Comparison of ENCODE assay signal across 24 cellular contexts in the genomic region with DNA sequence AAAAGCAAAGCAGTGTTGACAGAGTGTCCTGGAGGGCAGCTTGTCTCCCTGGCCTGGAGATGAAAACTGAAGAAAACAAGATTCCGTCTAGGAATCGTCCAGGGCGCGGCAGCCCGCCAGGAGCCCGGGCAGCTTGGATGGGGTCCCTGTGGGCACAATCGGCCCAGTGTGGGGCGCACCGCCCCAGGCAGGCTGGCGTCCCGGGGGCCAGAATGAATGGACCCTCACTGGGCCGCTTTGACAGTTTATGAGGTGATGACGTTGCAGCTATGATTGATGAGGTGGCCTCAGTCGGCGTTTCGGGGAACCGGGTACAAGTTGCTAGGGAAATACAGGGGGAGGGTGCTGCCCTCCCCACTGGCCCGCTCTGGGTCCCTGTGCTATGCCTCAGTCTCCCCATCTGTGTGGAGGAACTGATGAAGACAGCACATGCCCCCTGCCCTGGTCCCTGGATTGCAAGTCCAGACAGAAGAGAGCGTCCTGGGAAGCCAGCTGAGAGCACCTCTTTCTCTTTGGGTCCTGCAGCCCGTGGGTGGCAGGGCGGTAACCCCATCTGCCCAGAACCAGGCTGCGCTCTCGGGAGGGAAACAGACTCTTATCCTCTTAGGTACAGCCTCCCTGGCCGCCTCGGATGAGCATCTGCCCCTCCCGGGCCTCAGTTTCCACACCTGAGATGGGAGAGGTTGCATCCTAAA.
A peak's percentile ranks its signal among the peaks of the same experiment; 100 is the strongest.
DNase-seq lines count a peak whose midpoint lies in the region; ATAC-seq, FAIRE-seq and TF ChIP-seq lines count a peak whose summit lies in the region.
"Had no signal": no experiment of that assay in that cellular context is flagged by ENCODE, and none has a peak within 500 bp of the region (broad histone marks: within the 10 kb centered on the region; RNA-seq: fewer than 3 reads in every experiment).

No MANE protein-coding gene starts in this region.

- in situ Hi-C loops in HepG2 (cut with HindIII; ENCODE audit: extremely low pct_ligation_motif_present, low pct_unique_long_range_greater_than_20kb): no loop called here
- in situ Hi-C loops in gastrocnemius medialis (cut with MboI; ENCODE audit: low sequenced_read_pairs in 4 of 4): no loop called here

- no peak for TF ChIP-seq CTCF in right lobe of liver (IDR thresholded peaks at IDR 0.05)
- no peak for TF ChIP-seq CTCF in HepG2 (CRISPR knock-in tag; IDR thresholded peaks at IDR 0.05)
- TF ChIP-seq CTCF in glutamatergic neuron (IDR thresholded peaks at IDR 0.05; ENCODE audit: partially characterized antibody, unreplicated experiment): no peak
- TF ChIP-seq CTCF in nephron progenitor cell (IDR thresholded peaks at IDR 0.05): no peak
- TF ChIP-seq CTCF in gastrocnemius medialis (IDR thresholded peaks at IDR 0.05 in 4 of 5, conservative IDR thresholded peaks at IDR 0.05 in 1 of 5): no peak

- H3K4me1 ChIP-seq in right lobe of liver (peaks cover 0 to 5% (median 0%) of the 10 kb centered on the region in 4 donors), HepG2 (ENCODE audit: insufficient read depth, low read length) (peaks cover 48% of the 10 kb centered on the region), aorta (ENCODE audit: control insufficient read depth in 1 of 2, insufficient read depth in 2 of 2, low read length in 2 of 2) (no peaks in the 10 kb centered on the region), gastrocnemius medialis (peaks cover 14 to 18% of the 10 kb centered on the region in 2 donors)

- WGBS in right lobe of liver (ENCODE audit: insufficient coverage, low coverage, low lambda C conversion rate, missing lambda C conversion rate): no CpG with 5 or more reads among the region's 26 CpGs
- WGBS in HepG2 (ENCODE audit: low lambda C conversion rate): 67% methylated on average over 19 of the region's 26 CpGs
- WGBS in aorta, 2 donors: 73 to 77% methylated on average over 26 of the region's 26 CpGs

- BruUV-seq in HepG2 (replicated peaks; lab: Mats Ljungman, UMichigan): no TSS peak

- CTCF ChIA-PET in HepG2 (lab: Yijun Ruan, JAX; ENCODE audit: low intra/inter-chr PET ratio, low total read pairs): no interaction called here

- TF ChIP-seq POLR2A in right lobe of liver (IDR thresholded peaks at IDR 0.05) (no peak), HepG2 (IDR thresholded peaks at IDR 0.05; ENCODE audit: insufficient read depth in 1 of 2, low read depth in 2 of 2, low read length in 2 of 2) (no peak), gastrocnemius medialis (IDR thresholded peaks at IDR 0.05) (no peak)

- H3K9me3 Mint-ChIP-seq in glutamatergic neuron (ENCODE audit: unreplicated experiment) (peaks cover 14% of the 10 kb centered on the region), nephron progenitor cell (peaks cover 11% of the 10 kb centered on the region)

- H3K4me3 ChIP-seq in right lobe of liver (no peak overlapping the region), HepG2 (replicated peaks in 1 of 3; ENCODE audit: insufficient read depth in 1 of 3, low read depth in 2 of 3, low read length in 3 of 3) (no peak overlapping the region), aorta (ENCODE audit: low read length in 2 of 2) (no peak overlapping the region), gastrocnemius medialis (no peak overlapping the region)
- H3K4me3 ChIP-seq: BLaER1, GM23248 had no signal

- H3K36me3 ChIP-seq in right lobe of liver (no peaks in the 10 kb centered on the region), HepG2 (replicated peaks in 1 of 2; ENCODE audit: control insufficient read depth in 1 of 2, insufficient read depth in 2 of 2, low read length in 2 of 2) (no peaks in the 10 kb centered on the region), aorta (ENCODE audit: control insufficient read depth in 1 of 2, insufficient read depth in 2 of 2, low read length in 1 of 2) (no peaks in the 10 kb centered on the region), gastrocnemius medialis (no peaks in the 10 kb centered on the region)
- H3K36me3 ChIP-seq: BLaER1 had no signal

- POLR2A ChIA-PET in HepG2 (lab: Yijun Ruan, JAX): interaction anchor here (1.1 kb wide), 1 partner anchor 13 kb away, joined by 4 read pairs; no protein-coding TSS in a partner anchor

- H3K79me2 ChIP-seq in HepG2 (ENCODE audit: insufficient read depth, low read length): no peaks in the 10 kb centered on the region

- no peak for FAIRE-seq in HepG2 (lab: Jason Lieb, UNC)
- FAIRE-seq: A204.1, GM12891, GM19239 had no signal

- H3K9me3 ChIP-seq in right lobe of liver: no peaks in the 10 kb centered on the region
- no peaks in the 10 kb centered on the region for H3K9me3 ChIP-seq in HepG2 (ENCODE audit: low read length)
- no peaks in the 10 kb centered on the region for H3K9me3 ChIP-seq in aorta (ENCODE audit: control insufficient read depth, low read length)
- H3K9me3 ChIP-seq in gastrocnemius medialis: no peaks in the 10 kb centered on the region

- H3K4me3 Mint-ChIP-seq in glutamatergic neuron (ENCODE audit: unreplicated experiment) (no peak overlapping the region), nephron progenitor cell (no peak overlapping the region)
- H3K4me3 Mint-ChIP-seq: CD4-positive, alpha-beta memory T cell had no signal

- H2AFZ ChIP-seq in HepG2 (ENCODE audit: low read length): no peak overlapping the region
- H2AFZ ChIP-seq: GM23248 had no signal

- no peak for TF ChIP-seq EP300 in HepG2 (IDR thresholded peaks at IDR 0.05; ENCODE audit: low read depth in 2 of 2, low read length in 2 of 2)
- TF ChIP-seq EP300 in HepG2 (CRISPR knock-in tag; IDR thresholded peaks at IDR 0.05; ENCODE audit: borderline replicate concordance): no peak

- no peaks in the 10 kb centered on the region for H4K20me1 ChIP-seq in HepG2 (ENCODE audit: insufficient read depth, low read length)
- H4K20me1 ChIP-seq: BLaER1 had no signal

- no peak overlapping the region for H3K27ac ChIP-seq in right lobe of liver
- no peak overlapping the region for H3K27ac ChIP-seq in HepG2 (ENCODE audit: extremely low read length, insufficient read depth, low read length)
- H3K27ac ChIP-seq in aorta (ENCODE audit: low read depth in 1 of 2, low read length in 2 of 2): no peak overlapping the region
- H3K27ac ChIP-seq in gastrocnemius medialis: no peak overlapping the region
- H3K27ac ChIP-seq: BLaER1, GM23248, KMS-11 had no signal

- no peak overlapping the region for H3K4me2 ChIP-seq in HepG2 (ENCODE audit: low read depth, low read length)
- H3K4me2 ChIP-seq: BLaER1, KMS-11 had no signal

- H3K27ac Mint-ChIP-seq in glutamatergic neuron (ENCODE audit: unreplicated experiment) (no peak overlapping the region), nephron progenitor cell (no peak overlapping the region)
- H3K27ac Mint-ChIP-seq: CD4-positive, alpha-beta memory T cell had no signal

- no peak for TF ChIP-seq RAD21 in HepG2 (CRISPR knock-in tag; IDR thresholded peaks at IDR 0.05)

- H3K27me3 ChIP-seq in right lobe of liver: no peaks in the 10 kb centered on the region
- H3K27me3 ChIP-seq in HepG2 (ENCODE audit: control insufficient read depth in 1 of 2, insufficient read depth in 2 of 2, low read length in 2 of 2): no peaks in the 10 kb centered on the region
- no peaks in the 10 kb centered on the region for H3K27me3 ChIP-seq in aorta (ENCODE audit: control insufficient read depth in 1 of 2, insufficient read depth in 2 of 2, low read length in 1 of 2)
- no peaks in the 10 kb centered on the region for H3K27me3 ChIP-seq in gastrocnemius medialis
- H3K27me3 ChIP-seq: BLaER1 had no signal

- no peak overlapping the region for H3K9ac ChIP-seq in HepG2 (ENCODE audit: insufficient read depth, low read depth, low read length)
- H3K9ac ChIP-seq: BLaER1, GM23248, KMS-11 had no signal

- H3K27me3 Mint-ChIP-seq in glutamatergic neuron (ENCODE audit: unreplicated experiment) (peaks cover 3% of the 10 kb centered on the region), nephron progenitor cell (ENCODE audit: low read depth, poor library complexity) (peaks cover 17% of the 10 kb centered on the region)
- H3K27me3 Mint-ChIP-seq: CD4-positive, alpha-beta memory T cell had no signal

- H3K36me3 Mint-ChIP-seq in glutamatergic neuron (ENCODE audit: unreplicated experiment) (peaks cover 12% of the 10 kb centered on the region), nephron progenitor cell (ENCODE audit: low read depth) (peaks cover 7% of the 10 kb centered on the region)

- ATAC-seq in right lobe of liver (no peak), HepG2 (no peak), aorta (ENCODE audit: low FRiP score) (no peak), gastrocnemius medialis (no peak)
- ATAC-seq: HCT116, PC-3 had no signal

- H3K4me1 Mint-ChIP-seq in glutamatergic neuron (ENCODE audit: low read depth, unreplicated experiment) (no peaks in the 10 kb centered on the region), nephron progenitor cell (peaks cover 49% of the 10 kb centered on the region)

- intact Hi-C loops in right lobe of liver (cut with DNase I): no loop called here
- intact Hi-C loops in HepG2 (cut with micrococcal nuclease; ENCODE audit: unreplicated experiment): no loop called here
- intact Hi-C loops in aorta (cut with DNase I): no loop called here
- intact Hi-C loops in gastrocnemius medialis (cut with DNase I; ENCODE audit: low total_unique reads): no loop called here

- DNase-seq in right lobe of liver (peak in 2 of 3 donors; percentile 6 to 43), HepG2 (ENCODE audit: low spot score) (no peak), glutamatergic neuron (peak; percentile 9), nephron progenitor cell (peak; percentile 0), aorta (peak; percentile 21 to 57), gastrocnemius medialis (no peak), GF-D8 (lab: John Stamatoyannopoulos, UW) (no peak)
- DNase-seq in activated T-cell treated with anti-CD3 and anti-CD28 coated beads, Interleukin-2, amount 50 U/mL, for 1 hour: no peak
- DNase-seq: CD4-positive, alpha-beta memory T cell; GM23248; MV-4-11; NCI-H1694 treated with DMSO at 0.1 percent for 48 hours; NCI-H2107; NCI-H2227 treated with DMSO at 0.1 percent for 48 hours; NCI-H524; NCI-H82; PC-3; RPMI8226 had no signal

TF ChIP-seq in HepG2, 621 proteins besides CTCF, POLR2A, EP300 and RAD21 (continues in another document):
- TF ChIP-seq ZNF136 (CRISPR knock-in tag; IDR thresholded peaks at IDR 0.05; ENCODE audit: low read depth) (no peak), ZUFSP (CRISPR knock-in tag; IDR thresholded peaks at IDR 0.05; ENCODE audit: borderline replicate concordance) (no peak), GATAD2A (CRISPR knock-in tag; IDR thresholded peaks at IDR 0.05) (no peak), ZNF644 (CRISPR knock-in tag; IDR thresholded peaks at IDR 0.05; ENCODE audit: low read depth) (no peak), ZFP62 (CRISPR knock-in tag; IDR thresholded peaks at IDR 0.05) (no peak)

Comparison
In these comparisons a context has a peak if more than half of its experiments do, and no peak if none do; other contexts are left out.
1. DNase-seq: peak in right lobe of liver (2 of 3), glutamatergic neuron (single experiment), nephron progenitor cell (single experiment) and aorta (2 of 2); none in HepG2 (single experiment), activated T-cell treated with anti-CD3 and anti-CD28 coated beads, Interleukin-2, amount 50 U/mL, for 1 hour (single experiment), gastrocnemius medialis (0 of 2) and GF-D8 (single experiment).